Comparison of ENCODE assay signal across 6 cellular contexts in the genomic region with DNA sequence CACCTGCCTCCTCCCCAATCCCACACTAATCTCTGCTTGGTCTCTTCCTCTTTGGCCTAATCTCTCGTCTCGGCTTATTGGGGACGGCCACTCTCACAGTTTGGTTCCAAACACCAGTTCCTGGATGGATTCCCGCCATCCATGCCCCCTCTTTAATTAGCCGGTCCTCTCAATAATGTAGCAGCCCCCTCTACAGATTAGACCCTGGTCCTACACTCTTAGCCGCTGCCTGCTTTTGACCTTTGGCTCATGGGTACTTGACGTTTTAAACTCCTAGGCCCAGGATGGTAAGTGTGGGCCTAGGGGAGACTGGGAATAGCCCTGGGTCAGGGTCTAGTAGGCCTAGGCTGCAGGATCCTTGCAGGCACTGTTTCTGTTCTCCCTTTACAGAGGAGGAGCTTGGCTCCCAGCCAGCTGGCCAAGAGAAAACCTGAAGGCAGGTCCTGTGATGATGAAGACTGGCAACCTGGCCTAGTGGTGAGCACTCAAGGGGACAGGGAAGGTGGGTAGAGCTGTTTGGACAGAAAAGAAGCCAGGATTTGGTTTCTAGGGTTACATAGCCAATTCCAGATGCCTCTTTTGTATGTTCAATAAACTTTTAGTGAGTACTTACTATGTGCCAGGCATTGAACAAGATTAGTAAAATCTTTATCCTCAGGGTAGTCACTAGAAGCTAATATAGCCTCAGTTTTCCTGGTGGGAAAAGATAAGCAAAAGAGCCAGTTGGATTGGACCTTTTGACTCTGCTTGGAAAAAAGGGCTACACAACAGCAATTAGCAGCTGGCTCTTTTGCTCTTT. TPM values are rescaled to one million over a fixed set of nuclear protein-coding genes. Genes with fewer than 3 reads are reported as not detected.
DNase-seq lines count a peak whose midpoint lies in the region; ATAC-seq, FAIRE-seq and TF ChIP-seq lines count a peak whose summit lies in the region.

No MANE protein-coding gene starts in this region.

- no peak for TF ChIP-seq CTCF in A549 (IDR thresholded peaks at IDR 0.05)
- no peak; the same call in 1 of the 2 replicates for TF ChIP-seq CTCF in Panc1 (IDR thresholded peaks at IDR 0.05)
- no peak for TF ChIP-seq CTCF in fibroblast of the aortic adventitia (IDR thresholded peaks at IDR 0.05; ENCODE audit: insufficient read depth, low read length)

- H3K27me3 ChIP-seq in HAP-1 (ENCODE audit: low read depth) (no peaks in the 10 kb centered on the region), Panc1 (ENCODE audit: control insufficient read depth, insufficient read depth, low read length) (no peaks in the 10 kb centered on the region)

- DNase-seq in A549 (ENCODE audit: low read depth in 1 of 2, low spot score in 1 of 2), result peak; percentile 30 to 37
- peak; percentile 52 to 81 for DNase-seq in HAP-1 (ENCODE audit: low spot score in 2 of 2)
- no peak for DNase-seq in Panc1 (ENCODE audit: low read depth, low spot score)
- no peak for DNase-seq in fibroblast of the aortic adventitia (ENCODE audit: low read depth)
- DNase-seq in stimulated activated CD4-positive, alpha-beta T cell treated with anti-CD3 and anti-CD28 coated beads, Interleukin-4, amount 100 ng/mL, for 48 hours (ENCODE audit: low read depth in 2 of 2), result peak; percentile 35 to 44

- H3K9me3 ChIP-seq in A549 (no peaks in the 10 kb centered on the region), HAP-1 (no peaks in the 10 kb centered on the region), Panc1 (ENCODE audit: control insufficient read depth, insufficient read depth, low read depth, low read length) (no peaks in the 10 kb centered on the region)

- no peak for TF ChIP-seq RAD21 in A549 (conservative IDR thresholded peaks at IDR 0.05 in 1 of 2, IDR thresholded peaks at IDR 0.05 in 1 of 2)

- TF ChIP-seq POLR2A in A549 (IDR thresholded peaks at IDR 0.05; ENCODE audit: low read length) (no peak), GM18505 (IDR thresholded peaks at IDR 0.05; ENCODE audit: borderline replicate concordance, extremely low read depth, insufficient read depth, insufficient read length) (no peak)

- intact Hi-C loops in Panc1 (cut with micrococcal nuclease; ENCODE audit: unreplicated experiment), result no loop called here

- peak in 1 of 2 experiments; percentile 14; a peak in 3 of 6 replicates for ATAC-seq in A549
- ATAC-seq in Panc1, result no peak
- ATAC-seq in GM18505 (IDR thresholded peaks at IDR 0.05; ENCODE audit: unreplicated experiment), result no peak

- WGBS in A549 (ENCODE audit: missing lambda C conversion rate), result 1% methylated on average over 7 of the region's 7 CpGs

- CTCF ChIA-PET in A549 (lab: Yijun Ruan, JAX) (no interaction called here), Panc1 (lab: Charles Lee) (interaction anchor here (2.2 kb wide), 1 partner anchor 25 kb away, joined by 12 read pairs; no protein-coding TSS in a partner anchor)

- peak overlapping the region; percentile 80 for H3K4me3 ChIP-seq in A549
- H3K4me3 ChIP-seq in HAP-1, result peak overlapping the region; percentile 95
- H3K4me3 ChIP-seq in Panc1 (ENCODE audit: low read depth in 2 of 2, low read length in 2 of 2), result peak overlapping the region; percentile 60 to 90
- H3K4me3 ChIP-seq in fibroblast of the aortic adventitia (ENCODE audit: low read depth, low read length), result peak overlapping the region; percentile 88

- H3K36me3 ChIP-seq in HAP-1 (replicated peaks), result peaks cover 43% of the 10 kb centered on the region
- H3K36me3 ChIP-seq in Panc1 (ENCODE audit: control insufficient read depth, insufficient read depth, low read length), result no peaks in the 10 kb centered on the region; the same call in none of the 2 replicates

- H3K27ac ChIP-seq in A549 (peak overlapping the region; percentile 73 to 91), Panc1 (ENCODE audit: low read length) (peak overlapping the region; percentile 80)

- TSS peak; percentile 70 for BruUV-seq in Panc1 (replicated peaks; lab: Mats Ljungman, UMichigan)

- POLR2A ChIA-PET in A549 (lab: Yijun Ruan, JAX), result no interaction called here
- POLR2A ChIA-PET in Panc1 (lab: Charles Lee), result no interaction called here

- no peak for TF ChIP-seq EP300 in A549 (IDR thresholded peaks at IDR 0.05)

- H3K4me2 ChIP-seq in A549, result peak overlapping the region; percentile 96

- in situ Hi-C loops in HAP-1 (cut with MboI; ENCODE audit: low sequenced_read_pairs) (no loop called here), Panc1 (cut with HindIII; ENCODE audit: low pct_unique_long_range_greater_than_20kb, low sequenced_read_pairs) (no loop called here)

- peaks cover 12% of the 10 kb centered on the region for H3K4me1 ChIP-seq in A549
- peaks cover 15% of the 10 kb centered on the region for H3K4me1 ChIP-seq in HAP-1
- peaks cover 22% of the 10 kb centered on the region for H3K4me1 ChIP-seq in Panc1 (ENCODE audit: control insufficient read depth, insufficient read depth, low read length)

- FAIRE-seq in A549 (lab: Jason Lieb, UNC), result no peak

TF ChIP-seq in A549, 52 proteins besides CTCF, POLR2A, EP300 and RAD21 (continues in another document):
- TF ChIP-seq, protein P1, sequence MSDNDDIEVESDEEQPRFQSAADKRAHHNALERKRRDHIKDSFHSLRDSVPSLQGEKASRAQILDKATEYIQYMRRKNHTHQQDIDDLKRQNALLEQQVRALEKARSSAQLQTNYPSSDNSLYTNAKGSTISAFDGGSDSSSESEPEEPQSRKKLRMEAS (IDR thresholded peaks at IDR 0.05), result no peak
- TF ChIP-seq KDM5A (IDR thresholded peaks at IDR 0.05), result no peak
- TF ChIP-seq CHD2 (IDR thresholded peaks at IDR 0.05; ENCODE audit: low read length, partially characterized antibody), result no peak
- no peak for TF ChIP-seq EHMT2 (IDR thresholded peaks at IDR 0.05; ENCODE audit: low read depth)
- no peak for TF ChIP-seq BHLHE40 (IDR thresholded peaks at IDR 0.05; ENCODE audit: low read depth, low read length)
- TF ChIP-seq ATOH8 (CRISPR knock-in tag; IDR thresholded peaks at IDR 0.05; ENCODE audit: low read depth), result no peak
- no peak for TF ChIP-seq PHF8 (IDR thresholded peaks at IDR 0.05; ENCODE audit: borderline replicate concordance, low read depth)
- no peak for TF ChIP-seq ESRRA (IDR thresholded peaks at IDR 0.05; ENCODE audit: borderline replicate concordance, low read length)
- no peak for TF ChIP-seq ZSCAN20 (CRISPR knock-in tag; IDR thresholded peaks at IDR 0.05)
- no peak for TF ChIP-seq FOXS1 (CRISPR knock-in tag; IDR thresholded peaks at IDR 0.05)

RNA-seq across cellular contexts. Expression of gene RAD54L, which starts 0.8 kb away (rescaled TPM):
- polyA plus RNA-seq in A549 (2011; rRNA removed) (10.0 and 10.9 TPM in 2 replicates), A549 (2017; fragmentation: RNase III; extraction: RNeasy Plus Mini Kit Qiagen cat#74134 plus additional on column Dnase treatment) (12.7 to 14.0 TPM (median 14.0 TPM) in 3 replicates)
- 19.7 TPM in 2 replicates for polyA plus RNA-seq in A549 (2012; cell fraction: cytosol; rRNA removed)
- polyA plus RNA-seq in A549 (2012; cell fraction: nucleus; rRNA removed), result 58.5 and 65.2 TPM in 2 replicates
- 11.4 and 15.0 TPM in 2 replicates for polyA minus RNA-seq in A549 (2011; rRNA and poly(A)+ RNA removed)
- total RNA-seq in Panc1 (2021; ENCODE audit: unreplicated experiment) (29.4 TPM), fibroblast of the aortic adventitia (ENCODE audit: low replicate concordance) (0.90 and 9.7 TPM in 2 replicates)
- 15.3 TPM for polyA plus RNA-seq in Panc1 (2012; ENCODE audit: insufficient read length)

RNA-seq across cellular contexts. Expression of gene LURAP1, which starts 45.2 kb away (rescaled TPM):
- polyA plus RNA-seq in A549 (2011; rRNA removed) (not detected in 2 replicates), A549 (2017; fragmentation: RNase III; extraction: RNeasy Plus Mini Kit Qiagen cat#74134 plus additional on column Dnase treatment) (not detected in 3 replicates)
- not detected in 2 replicates for polyA plus RNA-seq in A549 (2012; cell fraction: cytosol; rRNA removed)
- polyA plus RNA-seq in A549 (2012; cell fraction: nucleus; rRNA removed), result not detected in 2 replicates
- not detected in 2 replicates for polyA minus RNA-seq in A549 (2011; rRNA and poly(A)+ RNA removed)
- total RNA-seq in Panc1 (2021; ENCODE audit: unreplicated experiment) (3.5 TPM), fibroblast of the aortic adventitia (ENCODE audit: low replicate concordance) (3.4 and 6.5 TPM in 2 replicates)
- polyA plus RNA-seq in Panc1 (2012; ENCODE audit: insufficient read length), result 1.9 TPM

RNA-seq across cellular contexts. Expression of gene POMGNT1, which starts 50.1 kb away (rescaled TPM):
- 33.5 and 39.5 TPM in 2 replicates for polyA plus RNA-seq in A549 (2011; rRNA removed)
- 44.3 and 53.4 TPM in 2 replicates for polyA plus RNA-seq in A549 (2012; cell fraction: cytosol; rRNA removed)
- 67.7 and 76.5 TPM in 2 replicates for polyA plus RNA-seq in A549 (2012; cell fraction: nucleus; rRNA removed)
- polyA plus RNA-seq in A549 (2017; fragmentation: RNase III; extraction: RNeasy Plus Mini Kit Qiagen cat#74134 plus additional on column Dnase treatment), result 32.4 to 33.4 TPM (median 33.1 TPM) in 3 replicates
- polyA minus RNA-seq in A549 (2011; rRNA and poly(A)+ RNA removed), result 51.7 and 54.5 TPM in 2 replicates
- total RNA-seq in Panc1 (2021; ENCODE audit: unreplicated experiment), result 178 TPM
- 145 TPM for polyA plus RNA-seq in Panc1 (2012; ENCODE audit: insufficient read length)
- total RNA-seq in fibroblast of the aortic adventitia (ENCODE audit: low replicate concordance), result 5.6 and 43.2 TPM in 2 replicates

RNA-seq across cellular contexts. Expression of gene LRRC41, which starts 55.1 kb away (rescaled TPM):
- 28.6 and 32.5 TPM in 2 replicates for polyA plus RNA-seq in A549 (2011; rRNA removed)
- 27.0 and 41.8 TPM in 2 replicates for polyA plus RNA-seq in A549 (2012; cell fraction: cytosol; rRNA removed)
- 57.0 and 61.6 TPM in 2 replicates for polyA plus RNA-seq in A549 (2012; cell fraction: nucleus; rRNA removed)
- polyA plus RNA-seq in A549 (2017; fragmentation: RNase III; extraction: RNeasy Plus Mini Kit Qiagen cat#74134 plus additional on column Dnase treatment), result 30.1 to 34.1 TPM (median 33.4 TPM) in 3 replicates
- 46.0 and 47.6 TPM in 2 replicates for polyA minus RNA-seq in A549 (2011; rRNA and poly(A)+ RNA removed)
- total RNA-seq in Panc1 (2021; ENCODE audit: unreplicated experiment), result 55.3 TPM
- 46.8 TPM for polyA plus RNA-seq in Panc1 (2012; ENCODE audit: insufficient read length)
- 40.9 and 66.4 TPM in 2 replicates for total RNA-seq in fibroblast of the aortic adventitia (ENCODE audit: low replicate concordance)

RNA-seq across cellular contexts. Expression of gene UQCRH, which starts 55.2 kb away (rescaled TPM):
- polyA plus RNA-seq in A549 (2011; rRNA removed) (514 and 762 TPM in 2 replicates), A549 (2017; fragmentation: RNase III; extraction: RNeasy Plus Mini Kit Qiagen cat#74134 plus additional on column Dnase treatment) (766 to 800 TPM (median 793 TPM) in 3 replicates)
- 364 and 521 TPM in 2 replicates for polyA plus RNA-seq in A549 (2012; cell fraction: cytosol; rRNA removed)
- polyA plus RNA-seq in A549 (2012; cell fraction: nucleus; rRNA removed), result 85.1 and 267 TPM in 2 replicates
- 42.5 and 56.1 TPM in 2 replicates for polyA minus RNA-seq in A549 (2011; rRNA and poly(A)+ RNA removed)
- total RNA-seq in Panc1 (2021; ENCODE audit: unreplicated experiment) (498 TPM), fibroblast of the aortic adventitia (ENCODE audit: low replicate concordance) (595 and 603 TPM in 2 replicates)
- polyA plus RNA-seq in Panc1 (2012; ENCODE audit: insufficient read length), result 467 TPM

Comparison
In these comparisons a context has a peak if more than half of its experiments do, and no peak if none do; other contexts are left out.
1. DNase-seq: peak in A549 (2 of 2), HAP-1 (2 of 2) and stimulated activated CD4-positive, alpha-beta T cell treated with anti-CD3 and anti-CD28 coated beads, Interleukin-4, amount 100 ng/mL, for 48 hours (2 of 2); none in Panc1 (single experiment) and fibroblast of the aortic adventitia (single experiment).
2. Peak in every context shown above with its lines, with median percentiles within 50 percentile points of each other: H3K4me3 ChIP-seq.